Comparison of ENCODE assay signal across 12 cellular contexts in the genomic region with DNA sequence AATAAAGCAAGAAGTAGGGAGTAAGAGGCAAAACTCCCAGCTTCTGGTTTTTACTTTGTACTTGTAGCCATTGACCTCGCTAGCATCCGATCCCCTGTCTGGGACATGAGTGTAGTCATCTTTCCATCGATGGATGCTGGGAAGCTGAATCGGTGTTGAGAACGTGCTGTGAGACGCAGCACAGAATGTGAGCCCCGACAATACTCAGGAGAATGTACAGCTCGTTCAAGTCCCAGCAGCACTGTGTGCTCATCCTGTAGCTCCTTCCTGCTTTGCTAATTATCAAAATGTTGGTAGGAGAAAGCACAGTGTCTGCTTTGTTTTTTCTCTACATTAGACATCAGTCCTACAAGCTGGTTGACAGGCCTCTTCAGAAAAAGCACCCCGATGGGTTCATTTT. TPM values are rescaled to one million over a fixed set of nuclear protein-coding genes. Genes with fewer than 3 reads are reported as not detected.
DNase-seq lines count a peak whose midpoint lies in the region; ATAC-seq and TF ChIP-seq lines count a peak whose summit lies in the region.
"Had no signal": no experiment of that assay in that cellular context is flagged by ENCODE, and none has a peak within 500 bp of the region (broad histone marks: within the 10 kb centered on the region; RNA-seq: fewer than 3 reads in every experiment).

No MANE protein-coding gene starts in this region.

- no peak for ATAC-seq in HG03139 (IDR thresholded peaks at IDR 0.05; ENCODE audit: unreplicated experiment)
- ATAC-seq: GM12878 had no signal

- peaks cover 24 to 36% (median 30%) of the 10 kb centered on the region in 3 donors for H3K4me1 ChIP-seq in skeletal muscle tissue (ENCODE audit: control insufficient read depth in 3 of 3, insufficient read depth in 3 of 3, low read length in 3 of 3)

- H3K36me3 ChIP-seq in skeletal muscle tissue (ENCODE audit: control insufficient read depth in 3 of 3, insufficient read depth in 3 of 3, low read length in 3 of 3): no peaks in the 10 kb centered on the region

- in situ Hi-C loops in GM13977 (cut with MboI; ENCODE audit: low pct_unique_long_range_greater_than_20kb, low sequenced_read_pairs, unreplicated experiment): no loop called here
- in situ Hi-C loops in astrocyte of the spinal cord (cut with HindIII; ENCODE audit: low sequenced_read_pairs): no loop called here
- in situ Hi-C loops in KBM-7 (cut with MboI; ENCODE audit: low pct_unique_long_range_greater_than_20kb, low sequenced_read_pairs): loop anchor here (25.0 kb wide), 1 partner anchor 188 kb away; no protein-coding TSS in a partner anchor

- no peak for TF ChIP-seq CTCF in GM13977 (IDR thresholded peaks at IDR 0.05; ENCODE audit: extremely low read depth, insufficient read depth, missing control alignments)
- TF ChIP-seq CTCF in astrocyte of the spinal cord (IDR thresholded peaks at IDR 0.05; ENCODE audit: low read depth, low read length): no peak

- H3K4me3 ChIP-seq in astrocyte of the spinal cord (ENCODE audit: low read depth, low read length) (no peak overlapping the region), skeletal muscle tissue (ENCODE audit: low read length in 3 of 3) (peak overlapping the region; percentile 73 to 84 (median 74))
- H3K4me3 ChIP-seq: GM12878 had no signal

- intact Hi-C loops in posterior cingulate gyrus (cut with DNase I): no loop called here

- DNase-seq in GM13977 (ENCODE audit: low spot score) (peak; percentile 12), astrocyte of the spinal cord (ENCODE audit: low read depth, low spot score) (peak; percentile 19), KBM-7 (no peak), posterior cingulate gyrus (no peak), SW 1271 (lab: John Stamatoyannopoulos, UW) (no peak)
- DNase-seq: activated CD4-positive, alpha-beta T cell treated with anti-CD3 and anti-CD28 coated beads for 4 hours; SHP77; stimulated activated naive CD4-positive, alpha-beta T cell treated with Interleukin-2 at 50 U/mL for 16 hours had no signal

- H3K9me3 ChIP-seq in skeletal muscle tissue (ENCODE audit: control insufficient read depth in 3 of 3, low read length in 3 of 3): no peaks in the 10 kb centered on the region

- peak overlapping the region; percentile 94 for H3K27ac ChIP-seq in layer of hippocampus (ENCODE audit: low read depth, low read length)
- peak overlapping the region; percentile 49 for H3K27ac ChIP-seq in skeletal muscle tissue (ENCODE audit: low read depth, low read length)

- H3K27me3 ChIP-seq in layer of hippocampus (ENCODE audit: control insufficient read depth, insufficient read depth, low read length) (no peaks in the 10 kb centered on the region), skeletal muscle tissue (ENCODE audit: control insufficient read depth in 3 of 3, insufficient read depth in 3 of 3, low read length in 3 of 3) (no peaks in the 10 kb centered on the region)

- peak overlapping the region in 2 of 3 donors; percentile 70 to 84 for H3K9ac ChIP-seq in skeletal muscle tissue (ENCODE audit: low read depth in 1 of 3, low read length in 3 of 3)

RNA-seq across cellular contexts. Expression of gene JAM3, which starts 56.6 kb away (rescaled TPM):
- total RNA-seq in skeletal muscle tissue: 65.8 TPM

Comparison
In these comparisons a context has a peak if more than half of its experiments do, and no peak if none do; other contexts are left out.
1. DNase-seq: peak in GM13977 (single experiment) and astrocyte of the spinal cord (single experiment); none in KBM-7 (single experiment), posterior cingulate gyrus (0 of 10) and SW 1271 (0 of 2).